In genomic region chr17:59002848-59003247, GRCh38 we compare ENCODE assay signal across 15 cellular contexts.
A peak's percentile ranks its signal among the peaks of the same experiment; 100 is the strongest.
DNase-seq lines count a peak whose midpoint lies in the region; ATAC-seq and TF ChIP-seq lines count a peak whose summit lies in the region.
"Had no signal": no experiment of that assay in that cellular context is flagged by ENCODE, and none has a peak within 500 bp of the region (broad histone marks: within the 10 kb centered on the region; RNA-seq: fewer than 3 reads in every experiment).

No MANE protein-coding gene starts in this region.

- peaks cover 2% of the 10 kb centered on the region for H3K36me3 Mint-ChIP-seq in activated naive CD8-positive, alpha-beta T cell
- H3K36me3 Mint-ChIP-seq in activated naive CD8-positive, alpha-beta T cell treated with anti-CD3 and anti-CD28 coated beads, Interleukin-2, amount 50 U/mL, for 24 hours (ENCODE audit: low read depth), result peaks cover 24% of the 10 kb centered on the region

- peak overlapping the region in 7 of 8 donors; percentile 78 to 90 (median 85) for H3K27ac ChIP-seq in spleen
- H3K27ac ChIP-seq in left ventricle myocardium inferior (replicated peaks), result no peak overlapping the region

- no peak for ATAC-seq in activated naive CD8-positive, alpha-beta T cell treated with anti-CD3 and anti-CD28 coated beads, Interleukin-2, amount 50 U/mL, for 24 hours
- ATAC-seq: activated CD8-positive, alpha-beta T cell treated with anti-CD3 and anti-CD28 coated beads for 36 hours; T-cell had no signal

- H3K4me3 Mint-ChIP-seq in activated naive CD8-positive, alpha-beta T cell, result no peak overlapping the region
- H3K4me3 Mint-ChIP-seq in activated naive CD8-positive, alpha-beta T cell treated with anti-CD3 and anti-CD28 coated beads, Interleukin-2, amount 50 U/mL, for 24 hours, result no peak overlapping the region
- H3K4me3 Mint-ChIP-seq: activated CD8-positive, alpha-beta T cell treated with anti-CD3 and anti-CD28 coated beads for 36 hours; T-cell had no signal

- peak overlapping the region; percentile 66 for H3K27ac Mint-ChIP-seq in activated naive CD8-positive, alpha-beta T cell
- H3K27ac Mint-ChIP-seq in activated naive CD8-positive, alpha-beta T cell treated with anti-CD3 and anti-CD28 coated beads, Interleukin-2, amount 50 U/mL, for 24 hours, result no peak overlapping the region
- H3K27ac Mint-ChIP-seq: activated CD8-positive, alpha-beta T cell treated with anti-CD3 and anti-CD28 coated beads for 36 hours had no signal

- H3K9me3 ChIP-seq in spleen, result no peaks in the 10 kb centered on the region
- H3K9me3 ChIP-seq in left ventricle myocardium inferior (replicated peaks), result no peaks in the 10 kb centered on the region

- H3K36me3 ChIP-seq in spleen (peaks cover 0 to 42% (median 6%) of the 10 kb centered on the region in 6 donors), left ventricle myocardium inferior (peaks cover 33% of the 10 kb centered on the region)

- H3K4me3 ChIP-seq in spleen (no peak overlapping the region), left ventricle myocardium inferior (no peak overlapping the region)

- TF ChIP-seq POLR2A in spleen (IDR thresholded peaks at IDR 0.05), result no peak

- 84 to 100% (median 94%) methylated on average over 2 of the region's 2 CpGs for WGBS in spleen, 5 donors

- intact Hi-C loops in spleen (cut with DNase I; ENCODE audit: low total_unique reads), result no loop called here
- intact Hi-C loops in left ventricle myocardium inferior (cut with micrococcal nuclease), result no loop called here

- no peaks in the 10 kb centered on the region for H3K9me3 Mint-ChIP-seq in activated naive CD8-positive, alpha-beta T cell (ENCODE audit: low read depth)
- H3K9me3 Mint-ChIP-seq in activated naive CD8-positive, alpha-beta T cell treated with anti-CD3 and anti-CD28 coated beads, Interleukin-2, amount 50 U/mL, for 24 hours, result no peaks in the 10 kb centered on the region
- H3K9me3 Mint-ChIP-seq: activated CD8-positive, alpha-beta T cell treated with anti-CD3 and anti-CD28 coated beads for 36 hours; T-cell had no signal

- TF ChIP-seq CTCF in spleen (IDR thresholded peaks at IDR 0.05 in 8 of 11, conservative IDR thresholded peaks at IDR 0.05 in 3 of 11), result no peak
- no peak for TF ChIP-seq CTCF in left ventricle myocardium inferior (IDR thresholded peaks at IDR 0.05; ENCODE audit: borderline replicate concordance)

- H3K4me1 ChIP-seq in spleen (peaks cover 5 to 73% (median 39%) of the 10 kb centered on the region in 6 donors), left ventricle myocardium inferior (peaks cover 7% of the 10 kb centered on the region)

- H3K27me3 Mint-ChIP-seq in activated naive CD8-positive, alpha-beta T cell, result no peaks in the 10 kb centered on the region
- H3K27me3 Mint-ChIP-seq in activated naive CD8-positive, alpha-beta T cell treated with anti-CD3 and anti-CD28 coated beads, Interleukin-2, amount 50 U/mL, for 24 hours, result no peaks in the 10 kb centered on the region
- H3K27me3 Mint-ChIP-seq: activated CD8-positive, alpha-beta T cell treated with anti-CD3 and anti-CD28 coated beads for 36 hours; T-cell had no signal

- no peaks in the 10 kb centered on the region for H3K27me3 ChIP-seq in spleen (replicated peaks in 1 of 7)
- no peaks in the 10 kb centered on the region for H3K27me3 ChIP-seq in left ventricle myocardium inferior (ENCODE audit: low read depth)

- peaks cover 24% of the 10 kb centered on the region for H3K4me1 Mint-ChIP-seq in activated naive CD8-positive, alpha-beta T cell (ENCODE audit: low read depth)
- peaks cover 29% of the 10 kb centered on the region for H3K4me1 Mint-ChIP-seq in activated naive CD8-positive, alpha-beta T cell treated with anti-CD3 and anti-CD28 coated beads, Interleukin-2, amount 50 U/mL, for 24 hours

- DNase-seq in activated naive CD8-positive, alpha-beta T cell treated with anti-CD3 and anti-CD28 coated beads, Interleukin-2, amount 50 U/mL, for 24 hours, result no peak
- peak; percentile 45 for DNase-seq in M059J (ENCODE audit: low read depth)
- peak; percentile 21 for DNase-seq in dermis blood vessel endothelial cell
- DNase-seq in spleen, result no peak
- no peak for DNase-seq in effector CD8-positive, alpha-beta T cell (lab: John Stamatoyannopoulos, UW)
- DNase-seq in LoVo (ENCODE audit: low spot score), result no peak
- no peak for DNase-seq in left ventricle myocardium inferior
- DNase-seq: activated CD8-positive, alpha-beta T cell treated with anti-CD3 and anti-CD28 coated beads for 36 hours; activated naive CD4-positive, alpha-beta T cell treated with Interleukin-2 at 50 U/mL for 16 hours; DMS53; mesenchymal stem cell; NCI-H1092; stimulated activated CD4-positive, alpha-beta T cell treated with anti-CD3 and anti-CD28 coated beads, Interleukin-2, amount 100 ng/mL, for 24 hours; T-cell had no signal

Comparison
In these comparisons a context has a peak if more than half of its experiments do, and no peak if none do; other contexts are left out.
1. DNase-seq: peak in M059J (single experiment) and dermis blood vessel endothelial cell (single experiment); none in activated naive CD8-positive, alpha-beta T cell treated with anti-CD3 and anti-CD28 coated beads, Interleukin-2, amount 50 U/mL, for 24 hours (single experiment), spleen (single experiment), effector CD8-positive, alpha-beta T cell (single experiment), LoVo (single experiment) and left ventricle myocardium inferior (single experiment).